Comparison of ENCODE assay signal across 17 cellular contexts in the genomic region with DNA sequence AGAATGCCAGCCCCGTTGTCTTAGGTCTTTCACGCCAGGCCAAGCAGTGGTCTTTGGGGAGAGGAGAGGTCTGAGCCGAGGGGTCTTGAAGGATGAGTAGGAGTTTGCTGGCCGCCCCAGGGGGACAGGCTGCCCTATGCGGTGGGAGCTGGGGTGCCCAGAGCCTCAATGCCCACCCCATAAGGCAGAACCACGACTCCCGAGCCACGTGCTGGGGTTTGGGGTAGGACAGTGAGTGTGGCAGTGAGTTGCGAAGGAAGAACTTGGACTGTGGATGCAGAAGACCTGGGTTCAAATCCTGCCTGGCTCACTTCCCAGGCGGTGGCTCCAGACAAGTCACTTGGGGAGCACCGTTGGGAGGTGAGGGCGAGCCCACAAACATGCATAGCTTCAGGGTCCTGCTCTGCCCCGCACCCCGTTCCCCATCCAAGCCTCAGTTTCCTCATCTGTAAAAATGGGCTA. TPM values are rescaled to one million over a fixed set of nuclear protein-coding genes. Genes with fewer than 3 reads are reported as not detected.
DNase-seq lines count a peak whose midpoint lies in the region; ATAC-seq, FAIRE-seq and TF ChIP-seq lines count a peak whose summit lies in the region.
"Had no signal": no experiment of that assay in that cellular context is flagged by ENCODE, and none has a peak within 500 bp of the region (broad histone marks: within the 10 kb centered on the region; RNA-seq: fewer than 3 reads in every experiment).

No MANE protein-coding gene starts in this region.

- no peak overlapping the region for H3K4me3 Mint-ChIP-seq in stimulated activated effector memory CD8-positive, alpha-beta T cell treated with anti-CD3 and anti-CD28 coated beads, Interleukin-12 subunit alpha, Interleukin-12 subunit beta, amount 100 ng/mL, for 72 hours
- no peak overlapping the region for H3K4me3 Mint-ChIP-seq in activated CD4-positive, alpha-beta T cell treated with anti-CD3 and anti-CD28 coated beads for 36 hours
- H3K4me3 Mint-ChIP-seq: central memory CD8-positive, alpha-beta T cell; mesothelial cell of epicardium had no signal

- peak overlapping the region; percentile 93 for H3K27ac Mint-ChIP-seq in stimulated activated effector memory CD8-positive, alpha-beta T cell treated with anti-CD3 and anti-CD28 coated beads, Interleukin-12 subunit alpha, Interleukin-12 subunit beta, amount 100 ng/mL, for 72 hours
- no peak overlapping the region for H3K27ac Mint-ChIP-seq in activated CD4-positive, alpha-beta T cell treated with anti-CD3 and anti-CD28 coated beads for 36 hours

- H3K9me2 ChIP-seq in MM.1S (replicated peaks; ENCODE audit: insufficient read depth, low read length) = no peaks in the 10 kb centered on the region

- H3K27ac ChIP-seq in IMR-90 (ENCODE audit: insufficient read depth, low read length) (no peak overlapping the region), angular gyrus (ENCODE audit: low read depth, low read length) (peak overlapping the region; percentile 78), mesenchymal stem cell (ENCODE audit: low read length, poor library complexity, severe bottlenecking) (no peak overlapping the region), smooth muscle cell (ENCODE audit: low read depth) (no peak overlapping the region), MM.1S (ENCODE audit: low read length) (no peak overlapping the region)

- H3K9me1 ChIP-seq in IMR-90 (ENCODE audit: insufficient read depth, low read length) = peaks cover 33% of the 10 kb centered on the region

- no peak overlapping the region for H4K5ac ChIP-seq in IMR-90 (ENCODE audit: low read depth, low read length)

- no peak overlapping the region for H4K8ac ChIP-seq in IMR-90 (ENCODE audit: low read depth in 2 of 2, low read length in 2 of 2)
- no peak overlapping the region for H4K8ac ChIP-seq in mesenchymal stem cell (ENCODE audit: low read length)

- TF ChIP-seq RAD21 in IMR-90 (IDR thresholded peaks at IDR 0.05; ENCODE audit: low read length) = no peak

- H2AK5ac ChIP-seq in IMR-90 (ENCODE audit: low read depth, low read length) = peak overlapping the region; percentile 70; the same call in 1 of the 2 replicates
- H2AK5ac ChIP-seq in mesenchymal stem cell (ENCODE audit: low read length, severe bottlenecking) = peak overlapping the region; percentile 29

- H3K4me2 ChIP-seq in IMR-90 (ENCODE audit: low read depth, low read length) = no peak overlapping the region
- H3K4me2 ChIP-seq in mesenchymal stem cell (ENCODE audit: low read length, poor library complexity, severe bottlenecking) = no peak overlapping the region
- no peak overlapping the region for H3K4me2 ChIP-seq in smooth muscle cell
- H3K4me2 ChIP-seq in MM.1S (ENCODE audit: low read depth, low read length) = no peak overlapping the region

- H2BK15ac ChIP-seq in IMR-90 (ENCODE audit: low read depth, low read length) (no peak overlapping the region), mesenchymal stem cell (ENCODE audit: low read depth, poor library complexity, severe bottlenecking) (no peak overlapping the region)

- H3K4me1 Mint-ChIP-seq in stimulated activated effector memory CD8-positive, alpha-beta T cell treated with anti-CD3 and anti-CD28 coated beads, Interleukin-12 subunit alpha, Interleukin-12 subunit beta, amount 100 ng/mL, for 72 hours = peaks cover 56% of the 10 kb centered on the region
- H3K4me1 Mint-ChIP-seq in activated CD4-positive, alpha-beta T cell treated with anti-CD3 and anti-CD28 coated beads for 36 hours = peaks cover 37% of the 10 kb centered on the region

- H2BK120ac ChIP-seq in IMR-90 (ENCODE audit: low read depth, low read length) (no peak overlapping the region), mesenchymal stem cell (ENCODE audit: low read depth, low read length) (no peak overlapping the region)

- H4K91ac ChIP-seq in IMR-90 (ENCODE audit: insufficient read depth, low read depth, low read length) (peak overlapping the region; percentile 22; the same call in 1 of the 2 replicates), mesenchymal stem cell (ENCODE audit: low read length) (peak overlapping the region; percentile 64)

- H3K9me3 ChIP-seq in IMR-90 (ENCODE audit: control insufficient read depth, insufficient read depth, low read length) (no peaks in the 10 kb centered on the region), mesenchymal stem cell (ENCODE audit: control insufficient read depth, low read length) (no peaks in the 10 kb centered on the region), smooth muscle cell (replicated peaks; ENCODE audit: low read depth) (no peaks in the 10 kb centered on the region), MM.1S (replicated peaks; ENCODE audit: insufficient read depth, low read length) (no peaks in the 10 kb centered on the region)
- H3K9me3 ChIP-seq: BE2C had no signal

- peaks cover 84% of the 10 kb centered on the region for H3K79me2 ChIP-seq in smooth muscle cell (ENCODE audit: low read depth)
- peaks cover 89% of the 10 kb centered on the region for H3K79me2 ChIP-seq in MM.1S (ENCODE audit: low read length)

- peaks cover 89% of the 10 kb centered on the region for H4K20me1 ChIP-seq in IMR-90 (ENCODE audit: insufficient read depth, low read length)
- peaks cover 98% of the 10 kb centered on the region for H4K20me1 ChIP-seq in smooth muscle cell (ENCODE audit: low read depth)
- H4K20me1 ChIP-seq in MM.1S (ENCODE audit: insufficient read depth, low read length) = peaks cover 19% of the 10 kb centered on the region; the same call in 1 of the 2 replicates

- H3F3A ChIP-seq in smooth muscle cell (ENCODE audit: low read depth) = no peaks in the 10 kb centered on the region
- no peaks in the 10 kb centered on the region; the same call in 1 of the 2 replicates for H3F3A ChIP-seq in MM.1S (ENCODE audit: insufficient read depth, low read length)

- no peak overlapping the region for H2BK5ac ChIP-seq in IMR-90 (ENCODE audit: low read depth, low read length, poor library complexity, severe bottlenecking)
- no peak overlapping the region for H2BK5ac ChIP-seq in mesenchymal stem cell (ENCODE audit: low read depth, low read length, poor library complexity, severe bottlenecking)

- H3K9ac ChIP-seq in IMR-90 (ENCODE audit: low read depth, low read length) (no peak overlapping the region), mesenchymal stem cell (ENCODE audit: low read length) (no peak overlapping the region), smooth muscle cell (ENCODE audit: low read depth) (no peak overlapping the region), MM.1S (ENCODE audit: low read length) (no peak overlapping the region)

- intact Hi-C loops in IMR-90 (cut with micrococcal nuclease) = loop anchor here (1.0 kb wide), 1 partner anchor 41 kb away; no protein-coding TSS in a partner anchor
- intact Hi-C loops in activated CD4-positive, alpha-beta T cell treated with anti-CD3 and anti-CD28 coated beads for 36 hours (cut with DNase I, micrococcal nuclease) = loop anchor here (1.0 to 5.0 kb wide), 3 partner anchors 41 to 128 kb away; no protein-coding TSS in a partner anchor

- no peak for DNase-seq in IMR-90
- no peak for DNase-seq in mesenchymal stem cell
- no peak for DNase-seq in stimulated activated effector memory CD8-positive, alpha-beta T cell treated with anti-CD3 and anti-CD28 coated beads, Interleukin-12 subunit alpha, Interleukin-12 subunit beta, amount 100 ng/mL, for 72 hours (ENCODE audit: low spot score in 2 of 2)
- no peak for DNase-seq in GM12891 (ENCODE audit: insufficient read length, low spot score)
- DNase-seq in smooth muscle cell (lab: John Stamatoyannopoulos, UW; ENCODE audit: unreplicated experiment) = no peak
- no peak for DNase-seq in activated CD4-positive, alpha-beta T cell treated with anti-CD3 and anti-CD28 coated beads for 36 hours
- no peak for DNase-seq in MM.1S
- DNase-seq: activated effector memory CD4-positive, alpha-beta T cell treated with Interleukin-2 at 50 U/mL for 16 hours; BE2C; hippocampal formation; kidney; NCI-H1048; NCI-H69 had no signal

- peaks cover 39% of the 10 kb centered on the region for H3K36me3 Mint-ChIP-seq in stimulated activated effector memory CD8-positive, alpha-beta T cell treated with anti-CD3 and anti-CD28 coated beads, Interleukin-12 subunit alpha, Interleukin-12 subunit beta, amount 100 ng/mL, for 72 hours
- peaks cover 7% of the 10 kb centered on the region for H3K36me3 Mint-ChIP-seq in activated CD4-positive, alpha-beta T cell treated with anti-CD3 and anti-CD28 coated beads for 36 hours (ENCODE audit: low read depth)

- no peak overlapping the region for H3K56ac ChIP-seq in IMR-90 (ENCODE audit: extremely low read depth, insufficient read depth, low read length)

- H3K36me3 ChIP-seq in IMR-90 (ENCODE audit: control insufficient read depth, insufficient read depth, low read length) (peaks cover 10% of the 10 kb centered on the region; the same call in 1 of the 2 replicates), mesenchymal stem cell (ENCODE audit: control insufficient read depth in 1 of 2, insufficient read depth in 2 of 2, low read depth in 1 of 2, low read length in 2 of 2) (peaks cover 12 to 51% of the 10 kb centered on the region in 2 experiments), smooth muscle cell (ENCODE audit: low read depth) (no peaks in the 10 kb centered on the region), MM.1S (replicated peaks; ENCODE audit: insufficient read depth, low read length) (no peaks in the 10 kb centered on the region)

- TF ChIP-seq POLR2A in IMR-90 (IDR thresholded peaks at IDR 0.05; ENCODE audit: low read depth, low read length) (no peak), GM12891 (IDR thresholded peaks at IDR 0.05; ENCODE audit: low read depth, low read length) (no peak)

- peak overlapping the region in 1 of 2 experiments; percentile 88 for H2BK12ac ChIP-seq in mesenchymal stem cell (ENCODE audit: low read length in 2 of 2)

- BruUV-seq in IMR-90 (replicated peaks; lab: Mats Ljungman, UMichigan) = no TSS peak

- ATAC-seq in IMR-90 (ENCODE audit: low read depth) = no peak
- ATAC-seq in stimulated activated effector memory CD8-positive, alpha-beta T cell treated with anti-CD3 and anti-CD28 coated beads, Interleukin-12 subunit alpha, Interleukin-12 subunit beta, amount 100 ng/mL, for 72 hours = no peak
- ATAC-seq in activated CD4-positive, alpha-beta T cell treated with anti-CD3 and anti-CD28 coated beads for 36 hours = no peak
- ATAC-seq: sciatic nerve had no signal

- no peak overlapping the region for H2AK9ac ChIP-seq in IMR-90 (replicated peaks; ENCODE audit: low read depth, low read length, poor library complexity)

- H3K27me3 Mint-ChIP-seq in activated CD4-positive, alpha-beta T cell treated with anti-CD3 and anti-CD28 coated beads for 36 hours = no peaks in the 10 kb centered on the region
- H3K27me3 Mint-ChIP-seq: central memory CD8-positive, alpha-beta T cell had no signal

- H3K4me1 ChIP-seq in IMR-90 (ENCODE audit: control insufficient read depth, insufficient read depth, low read length) = peaks cover 18% of the 10 kb centered on the region
- peaks cover 62% of the 10 kb centered on the region for H3K4me1 ChIP-seq in mesenchymal stem cell (ENCODE audit: control insufficient read depth, insufficient read depth, low read depth, low read length)
- H3K4me1 ChIP-seq in smooth muscle cell (ENCODE audit: low read depth) = peaks cover 4% of the 10 kb centered on the region
- H3K4me1 ChIP-seq in MM.1S (ENCODE audit: low read length) = peaks cover 13% of the 10 kb centered on the region

- H3K4ac ChIP-seq in IMR-90 (ENCODE audit: low read depth, low read length) (no peak overlapping the region), mesenchymal stem cell (ENCODE audit: low read depth in 1 of 2, low read length in 2 of 2) (no peak overlapping the region)

- H3K79me1 ChIP-seq in IMR-90 (ENCODE audit: low read depth in 1 of 2, low read length in 2 of 2) = peaks cover 49 to 88% of the 10 kb centered on the region in 2 experiments
- H3K79me1 ChIP-seq in mesenchymal stem cell (replicated peaks; ENCODE audit: low read length, poor library complexity, severe bottlenecking) = peaks cover 17% of the 10 kb centered on the region

- TF ChIP-seq CTCF in IMR-90 (conservative IDR thresholded peaks at IDR 0.05; ENCODE audit: low read depth, low read length) (no peak), smooth muscle cell (IDR thresholded peaks at IDR 0.05; ENCODE audit: borderline replicate concordance, insufficient read depth, poor library complexity, severe bottlenecking) (no peak), MM.1S (IDR thresholded peaks at IDR 0.05; ENCODE audit: low read length) (no peak)

- no peaks in the 10 kb centered on the region for H3K9me3 Mint-ChIP-seq in stimulated activated effector memory CD8-positive, alpha-beta T cell treated with anti-CD3 and anti-CD28 coated beads, Interleukin-12 subunit alpha, Interleukin-12 subunit beta, amount 100 ng/mL, for 72 hours
- H3K9me3 Mint-ChIP-seq in activated CD4-positive, alpha-beta T cell treated with anti-CD3 and anti-CD28 coated beads for 36 hours (ENCODE audit: low read depth) = no peaks in the 10 kb centered on the region
- H3K9me3 Mint-ChIP-seq: central memory CD8-positive, alpha-beta T cell; mesothelial cell of epicardium had no signal

- 98% methylated on average over 6 of the region's 14 CpGs; no CpG with 5 or more reads in 1 of the 2 experiments for WGBS in IMR-90 (ENCODE audit: extremely low coverage in 2 of 2, insufficient read length in 1 of 2), 2 experiments
- WGBS in mesenchymal stem cell = 84% methylated on average over 14 of the region's 14 CpGs
- 94% methylated on average over 14 of the region's 14 CpGs for WGBS in smooth muscle cell (ENCODE audit: low lambda C conversion rate)

- CTCF ChIA-PET in IMR-90 (lab: Yijun Ruan, JAX) = interaction anchor here (0.6 kb wide), 1 partner anchor 275 kb away, joined by 4 read pairs; no protein-coding TSS in a partner anchor
- CTCF ChIA-PET in activated CD4-positive, alpha-beta T cell treated with anti-CD3 and anti-CD28 coated beads for 36 hours (lab: Charles Lee) = interaction anchor here (0.7 to 5.5 kb wide), 2 partner anchors 19 to 42 kb away, joined by 3 to 23 read pairs; no protein-coding TSS in a partner anchor

- no peak overlapping the region for H2BK20ac ChIP-seq in IMR-90 (ENCODE audit: low read depth, low read length)

- dilution Hi-C loops in IMR-90 (cut with HindIII; ENCODE audit: low sequenced_read_pairs, unreplicated experiment) = no loop called here

- no peak for FAIRE-seq in GM12891 (lab: Jason Lieb, UNC)
- FAIRE-seq: kidney had no signal

- H3K27me3 ChIP-seq in IMR-90 (ENCODE audit: control insufficient read depth, insufficient read depth, low read length) (no peaks in the 10 kb centered on the region), mesenchymal stem cell (ENCODE audit: control insufficient read depth in 1 of 2, insufficient read depth in 1 of 2, low read length in 2 of 2) (no peaks in the 10 kb centered on the region), smooth muscle cell (ENCODE audit: low read depth) (no peaks in the 10 kb centered on the region), MM.1S (replicated peaks; ENCODE audit: insufficient read depth, low read length) (no peaks in the 10 kb centered on the region)
- H3K27me3 ChIP-seq: BE2C had no signal

- POLR2A ChIA-PET in IMR-90 (lab: Charles Lee; ENCODE audit: unreplicated experiment) = no interaction called here
- POLR2A ChIA-PET in activated CD4-positive, alpha-beta T cell treated with anti-CD3 and anti-CD28 coated beads for 36 hours (lab: Charles Lee) = no interaction called here

- H3K14ac ChIP-seq in IMR-90 (replicated peaks; ENCODE audit: low read depth, low read length) (no peak overlapping the region), mesenchymal stem cell (ENCODE audit: low read length in 2 of 2) (no peak overlapping the region)

- H3K4me3 ChIP-seq in IMR-90 (ENCODE audit: insufficient read depth, low read depth, low read length) (no peak overlapping the region), mesenchymal stem cell (ENCODE audit: insufficient read depth in 1 of 2, low read depth in 1 of 2, low read length in 2 of 2) (no peak overlapping the region), smooth muscle cell (no peak overlapping the region), MM.1S (ENCODE audit: low read length) (no peak overlapping the region)

- in situ Hi-C loops in IMR-90 (cut with MboI; ENCODE audit: low sequenced_read_pairs) = loop anchor here (5.0 kb wide), 1 partner anchor 38 kb away; no protein-coding TSS in a partner anchor

- no peak overlapping the region for H3K18ac ChIP-seq in IMR-90 (ENCODE audit: low read depth, low read length)
- peak overlapping the region in 1 of 2 experiments; percentile 49 for H3K18ac ChIP-seq in mesenchymal stem cell (ENCODE audit: low read depth in 1 of 2, low read length in 2 of 2)

- H3K23ac ChIP-seq in IMR-90 (ENCODE audit: low read depth, low read length) (no peak overlapping the region), mesenchymal stem cell (ENCODE audit: low read length in 2 of 2) (no peak overlapping the region)

- peak overlapping the region; percentile 58 for H2AFZ ChIP-seq in IMR-90 (replicated peaks; ENCODE audit: low read length, poor library complexity)
- no peak overlapping the region for H2AFZ ChIP-seq in mesenchymal stem cell (ENCODE audit: low read depth, low read length)
- no peak overlapping the region for H2AFZ ChIP-seq in smooth muscle cell (ENCODE audit: low read depth)
- H2AFZ ChIP-seq in MM.1S (ENCODE audit: low read length) = no peak overlapping the region

RNA-seq across cellular contexts. Expression of gene RAB11B, which starts 5.5 kb away (rescaled TPM):
- total RNA-seq in IMR-90 (2012; rRNA removed) (8.2 and 12.2 TPM in 2 replicates), smooth muscle cell (12.9 and 28.9 TPM in 2 replicates)
- polyA plus RNA-seq in IMR-90 (2012; rRNA removed) (117 and 120 TPM in 2 replicates), smooth muscle cell (137 and 148 TPM in 2 replicates)
- polyA plus RNA-seq in IMR-90 (2012; cell fraction: cytosol; rRNA removed) = 49.1 and 143 TPM in 2 replicates
- polyA plus RNA-seq in IMR-90 (2012; cell fraction: nucleus; rRNA removed; ENCODE audit: low replicate concordance) = 189 and 288 TPM in 2 replicates
- polyA plus RNA-seq in mesenchymal stem cell (2013, experiment 1 of 2) = 90.1 TPM
- 92.4 TPM for polyA plus RNA-seq in mesenchymal stem cell (2013, experiment 2 of 2)
- polyA plus RNA-seq in GM12891 (2012; ENCODE audit: low read depth, missing spikeins) = 59.5 TPM
- total RNA-seq in activated CD4-positive, alpha-beta T cell treated with anti-CD3 and anti-CD28 coated beads for 36 hours = 10 to 100 TPM; 74.3 to 93.4 TPM

RNA-seq across cellular contexts. Expression of gene MARCHF2, which starts 17.5 kb away (rescaled TPM):
- total RNA-seq in IMR-90 (2012; rRNA removed) (48.6 and 58.8 TPM in 2 replicates), smooth muscle cell (22.2 and 22.5 TPM in 2 replicates)
- polyA plus RNA-seq in IMR-90 (2012; rRNA removed) (33.8 and 39.1 TPM in 2 replicates), smooth muscle cell (24.4 and 32.5 TPM in 2 replicates)
- 13.0 and 59.2 TPM in 2 replicates for polyA plus RNA-seq in IMR-90 (2012; cell fraction: cytosol; rRNA removed)
- polyA plus RNA-seq in IMR-90 (2012; cell fraction: nucleus; rRNA removed; ENCODE audit: low replicate concordance) = 29.7 and 55.1 TPM in 2 replicates
- polyA plus RNA-seq in mesenchymal stem cell (2013, experiment 1 of 2) = 42.1 TPM
- 39.4 TPM for polyA plus RNA-seq in mesenchymal stem cell (2013, experiment 2 of 2)
- polyA plus RNA-seq in GM12891 (2012; ENCODE audit: low read depth, missing spikeins) = 10.9 TPM
- 10 to 100 TPM in 1 of 2 experiments, 1 to 10 TPM in 1; 9.1 to 10.1 TPM for total RNA-seq in activated CD4-positive, alpha-beta T cell treated with anti-CD3 and anti-CD28 coated beads for 36 hours

RNA-seq across cellular contexts. Expression of gene ANGPTL4, which starts 31.7 kb away (rescaled TPM):
- total RNA-seq in IMR-90 (2012; rRNA removed) (1.4 and 1.9 TPM in 2 replicates), smooth muscle cell (9.4 and 10.2 TPM in 2 replicates)
- polyA plus RNA-seq in IMR-90 (2012; rRNA removed) (19.1 and 21.5 TPM in 2 replicates), smooth muscle cell (18.7 and 23.9 TPM in 2 replicates)
- 14.3 and 20.8 TPM in 2 replicates for polyA plus RNA-seq in IMR-90 (2012; cell fraction: cytosol; rRNA removed)
- 31.8 and 52.0 TPM in 2 replicates for polyA plus RNA-seq in IMR-90 (2012; cell fraction: nucleus; rRNA removed; ENCODE audit: low replicate concordance)
- 48.8 TPM for polyA plus RNA-seq in mesenchymal stem cell (2013, experiment 1 of 2)
- 48.5 TPM for polyA plus RNA-seq in mesenchymal stem cell (2013, experiment 2 of 2)
- 0.12 TPM for polyA plus RNA-seq in GM12891 (2012; ENCODE audit: low read depth, missing spikeins)
- 1 to 10 TPM; 7.4 to 7.9 TPM for total RNA-seq in activated CD4-positive, alpha-beta T cell treated with anti-CD3 and anti-CD28 coated beads for 36 hours

RNA-seq across cellular contexts. Expression of gene HNRNPM, which starts 49.1 kb away (rescaled TPM):
- total RNA-seq in IMR-90 (2012; rRNA removed) (75.6 and 90.5 TPM in 2 replicates), smooth muscle cell (44.3 and 54.9 TPM in 2 replicates)
- polyA plus RNA-seq in IMR-90 (2012; rRNA removed) (197 and 249 TPM in 2 replicates), smooth muscle cell (143 and 156 TPM in 2 replicates)
- polyA plus RNA-seq in IMR-90 (2012; cell fraction: cytosol; rRNA removed) = 223 and 344 TPM in 2 replicates
- polyA plus RNA-seq in IMR-90 (2012; cell fraction: nucleus; rRNA removed; ENCODE audit: low replicate concordance) = 124 and 380 TPM in 2 replicates
- polyA plus RNA-seq in mesenchymal stem cell (2013, experiment 1 of 2) = 84.5 TPM
- polyA plus RNA-seq in mesenchymal stem cell (2013, experiment 2 of 2) = 82.9 TPM
- polyA plus RNA-seq in GM12891 (2012; ENCODE audit: low read depth, missing spikeins) = 210 TPM
- total RNA-seq in activated CD4-positive, alpha-beta T cell treated with anti-CD3 and anti-CD28 coated beads for 36 hours = 100 to 1,000 TPM; 250 to 304 TPM

RNA-seq across cellular contexts. Expression of gene KANK3, which starts 52.6 kb away (rescaled TPM):
- total RNA-seq in IMR-90 (2012; rRNA removed) = not detected in 2 replicates
- 0.04 and 0.07 TPM in 2 replicates for polyA plus RNA-seq in IMR-90 (2012; rRNA removed)
- 0.05 and 0.08 TPM in 2 replicates for polyA plus RNA-seq in IMR-90 (2012; cell fraction: cytosol; rRNA removed)
- polyA plus RNA-seq in IMR-90 (2012; cell fraction: nucleus; rRNA removed; ENCODE audit: low replicate concordance) = 0.18 and 0.84 TPM in 2 replicates
- polyA plus RNA-seq in mesenchymal stem cell (2013, experiment 1 of 2) = 0.14 TPM
- polyA plus RNA-seq in mesenchymal stem cell (2013, experiment 2 of 2) = 0.23 TPM
- polyA plus RNA-seq in GM12891 (2012; ENCODE audit: low read depth, missing spikeins) = 0.15 TPM
- 0.40 and 1.2 TPM in 2 replicates for total RNA-seq in smooth muscle cell
- 1.3 and 2.4 TPM in 2 replicates for polyA plus RNA-seq in smooth muscle cell
- total RNA-seq in activated CD4-positive, alpha-beta T cell treated with anti-CD3 and anti-CD28 coated beads for 36 hours = 1 to 10 TPM in 1 of 2 experiments, under 1 TPM in 1; 0.98 to 1.1 TPM
